11 cellular contexts compared by ENCODE assay signal in genomic region chr11:67371199-67371548, GRCh38. TPM values are rescaled to one million over a fixed set of nuclear protein-coding genes. Genes with fewer than 3 reads are reported as not detected.
DNase-seq lines count a peak whose midpoint lies in the region; ATAC-seq and TF ChIP-seq lines count a peak whose summit lies in the region.
"Had no signal": no experiment of that assay in that cellular context is flagged by ENCODE, and none has a peak within 500 bp of the region (broad histone marks: within the 10 kb centered on the region; RNA-seq: fewer than 3 reads in every experiment).

No MANE protein-coding gene starts in this region.

- TF ChIP-seq POLR2A in spleen (IDR thresholded peaks at IDR 0.05): no peak

- H3K27ac ChIP-seq in DOHH2 (ENCODE audit: low read depth, low read length) (no peak overlapping the region), spleen (peak overlapping the region in 5 of 8 donors; percentile 14 to 96 (median 93)), substantia nigra (ENCODE audit: low read depth, low read length, poor library complexity, severe bottlenecking) (no peak overlapping the region)
- H3K27ac ChIP-seq: foreskin keratinocyte, KMS-11 had no signal

- DNase-seq in SKM-1 (lab: John Stamatoyannopoulos, UW; ENCODE audit: unreplicated experiment) (peak; percentile 30), epithelial cell of proximal tubule (ENCODE audit: low read depth) (no peak), spleen (no peak), substantia nigra (lab: John Stamatoyannopoulos, UW) (no peak), NOMO-1 (lab: John Stamatoyannopoulos, UW; ENCODE audit: unreplicated experiment in 2 of 2) (no peak)
- DNase-seq: foreskin keratinocyte had no signal

- H3K36me3 ChIP-seq in DOHH2 (ENCODE audit: control insufficient read depth, low read length) (peaks cover 27% of the 10 kb centered on the region), spleen (peaks cover 0 to 1% (median 0%) of the 10 kb centered on the region in 6 donors)
- H3K36me3 ChIP-seq: ovary had no signal

- no peak for TF ChIP-seq CTCF in DOHH2 (IDR thresholded peaks at IDR 0.05; ENCODE audit: low read depth, low read length, poor library complexity, severe bottlenecking)
- no peak for TF ChIP-seq CTCF in epithelial cell of proximal tubule (conservative IDR thresholded peaks at IDR 0.05; ENCODE audit: low read depth, low read length)
- TF ChIP-seq CTCF in spleen (IDR thresholded peaks at IDR 0.05 in 8 of 11, conservative IDR thresholded peaks at IDR 0.05 in 3 of 11): no peak

- H3K9me3 ChIP-seq in DOHH2 (ENCODE audit: control insufficient read depth, insufficient read depth, low read length): no peaks in the 10 kb centered on the region
- no peaks in the 10 kb centered on the region for H3K9me3 ChIP-seq in spleen
- H3K9me3 ChIP-seq: ovary had no signal

- no peak for ATAC-seq in GM18858 (IDR thresholded peaks at IDR 0.05; ENCODE audit: unreplicated experiment)
- no peak for ATAC-seq in GM19395 (IDR thresholded peaks at IDR 0.05; ENCODE audit: unreplicated experiment)

- no peaks in the 10 kb centered on the region for H3K27me3 ChIP-seq in DOHH2 (ENCODE audit: control insufficient read depth, low read length)
- peaks cover 0 to 18% (median 0%) of the 10 kb centered on the region in 7 donors for H3K27me3 ChIP-seq in spleen (replicated peaks in 1 of 7)
- H3K27me3 ChIP-seq: foreskin keratinocyte, ovary had no signal

- peaks cover 79% of the 10 kb centered on the region for H3K79me2 ChIP-seq in DOHH2 (ENCODE audit: control insufficient read depth, low read length)

- H4K20me1 ChIP-seq in DOHH2 (ENCODE audit: control insufficient read depth, insufficient read depth, low read depth, low read length): peaks cover 15% of the 10 kb centered on the region

- H3F3A ChIP-seq in DOHH2 (ENCODE audit: control insufficient read depth, insufficient read depth): peaks cover 3% of the 10 kb centered on the region; the same call in 1 of the 2 replicates

- H3K4me2 ChIP-seq in DOHH2 (ENCODE audit: low read length): peak overlapping the region; percentile 99
- H3K4me2 ChIP-seq: KMS-11 had no signal

- H3K4me3 ChIP-seq in DOHH2 (ENCODE audit: low read length) (peak overlapping the region; percentile 96), epithelial cell of proximal tubule (ENCODE audit: low read depth, low read length) (peak overlapping the region; percentile 74), spleen (peak overlapping the region in 5 of 8 donors; percentile 55 to 78 (median 65))

- H3K4me1 ChIP-seq in DOHH2 (ENCODE audit: control insufficient read depth, low read length): peaks cover 86% of the 10 kb centered on the region
- peaks cover 54 to 94% (median 79%) of the 10 kb centered on the region in 6 donors for H3K4me1 ChIP-seq in spleen

- 17 to 36% (median 23%) methylated on average over 3 of the region's 3 CpGs for WGBS in spleen, 5 donors

- intact Hi-C loops in spleen (cut with DNase I; ENCODE audit: low total_unique reads): no loop called here

- no peaks in the 10 kb centered on the region for H3K9me2 ChIP-seq in DOHH2 (replicated peaks; ENCODE audit: control insufficient read depth, low read length)

RNA-seq across cellular contexts. Expression of gene CLCF1, which starts 2.2 kb away (rescaled TPM):
- total RNA-seq in epithelial cell of proximal tubule (23.8 and 44.6 TPM in 2 replicates), spleen (10 to 100 TPM in 2 of 7 donors, 1 to 10 TPM in 5; 4.3 to 13.7 (median 6.7) TPM)
- 1 to 10 TPM; 6.0 to 9.3 (median 9.0) TPM for polyA plus RNA-seq in spleen

RNA-seq across cellular contexts. Expression of gene POLD4, which starts 17.8 kb away (rescaled TPM):
- total RNA-seq in epithelial cell of proximal tubule (68.1 and 174 TPM in 2 replicates), spleen (100 to 1,000 TPM in 4 of 7 donors, 10 to 100 TPM in 3; 81.4 to 159 (median 103) TPM)
- 100 to 1,000 TPM; 267 to 290 (median 279) TPM for polyA plus RNA-seq in spleen

RNA-seq across cellular contexts. Expression of gene RAD9A, which starts 20.6 kb away (rescaled TPM):
- total RNA-seq in epithelial cell of proximal tubule: 13.9 and 20.9 TPM in 2 replicates
- total RNA-seq in spleen: 10 to 100 TPM; 21.6 to 37.5 (median 29.7) TPM
- 10 to 100 TPM; 18.2 to 44.8 (median 37.1) TPM for polyA plus RNA-seq in spleen

RNA-seq across cellular contexts. Expression of gene PPP1CA, which starts 30.5 kb away (rescaled TPM):
- total RNA-seq in epithelial cell of proximal tubule (359 and 365 TPM in 2 replicates), spleen (100 to 1,000 TPM; 147 to 192 (median 157) TPM)
- 100 to 1,000 TPM; 152 to 207 (median 170) TPM for polyA plus RNA-seq in spleen

RNA-seq across cellular contexts. Expression of gene TBC1D10C, which starts 32.7 kb away (rescaled TPM):
- total RNA-seq in epithelial cell of proximal tubule (0.14 and 0.17 TPM in 2 replicates), spleen (100 to 1,000 TPM in 4 of 7 donors, 10 to 100 TPM in 3; 66.3 to 132 (median 101) TPM)
- 100 to 1,000 TPM; 174 to 270 (median 196) TPM for polyA plus RNA-seq in spleen
- total RNA-seq: foreskin keratinocyte had no signal
- polyA plus RNA-seq: foreskin keratinocyte had no signal

Comparison
In these comparisons a context has a peak if more than half of its experiments do, and no peak if none do; other contexts are left out.
1. H3K27ac ChIP-seq: peak in spleen (5 of 8); none in DOHH2 (single experiment) and substantia nigra (single experiment).
2. Peak in every context shown above with its lines, with median percentiles within 50 percentile points of each other: H3K4me3 ChIP-seq.